In genomic region chr3:31962801-31963205, GRCh38 we compare ENCODE assay signal across 1 cellular context.
TF ChIP-seq lines count a peak whose summit lies in the region.

No MANE protein-coding gene starts in this region.

TF ChIP-seq in H1, 55 proteins besides CTCF, POLR2A, EP300 and RAD21:
- TF ChIP-seq CREB1 (IDR thresholded peaks at IDR 0.05) = no peak
- no peak for TF ChIP-seq YY1 (IDR thresholded peaks at IDR 0.05; ENCODE audit: low read depth, low read length)
- TF ChIP-seq CEBPB (IDR thresholded peaks at IDR 0.05; ENCODE audit: low read depth, low read length) = no peak
- no peak for TF ChIP-seq E2F6 (IDR thresholded peaks at IDR 0.05)
- TF ChIP-seq MAFK (IDR thresholded peaks at IDR 0.05; ENCODE audit: low read depth, low read length) = no peak
- TF ChIP-seq SIX5 (IDR thresholded peaks at IDR 0.05; ENCODE audit: low read depth, low read length) = no peak
